ENCODE assay signal across 1 cellular context in the genomic region with DNA sequence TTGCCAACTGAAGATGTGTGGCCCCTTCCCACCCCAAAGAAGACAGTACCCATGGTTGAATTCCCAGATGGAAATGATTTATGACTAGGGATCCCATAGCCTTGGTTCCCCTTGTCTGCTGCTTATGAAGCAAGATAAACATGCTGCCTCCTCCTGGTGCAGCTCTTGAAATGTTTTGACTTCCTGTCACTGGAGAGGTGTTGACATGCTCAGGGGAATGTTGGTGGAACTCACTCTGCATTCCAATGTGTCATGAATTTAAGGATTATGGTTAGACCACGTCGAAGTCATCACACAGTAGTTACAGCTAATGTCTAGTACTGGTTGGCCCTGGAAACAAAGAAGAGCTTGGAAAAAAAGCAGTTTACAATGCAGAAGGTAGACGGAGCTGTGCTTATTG.
TF ChIP-seq lines count a peak whose summit lies in the region.

No MANE protein-coding gene starts in this region.

TF ChIP-seq in WTC11, 78 proteins besides CTCF, POLR2A, EP300 and RAD21 (continued from another document):
- TF ChIP-seq, protein P1, sequence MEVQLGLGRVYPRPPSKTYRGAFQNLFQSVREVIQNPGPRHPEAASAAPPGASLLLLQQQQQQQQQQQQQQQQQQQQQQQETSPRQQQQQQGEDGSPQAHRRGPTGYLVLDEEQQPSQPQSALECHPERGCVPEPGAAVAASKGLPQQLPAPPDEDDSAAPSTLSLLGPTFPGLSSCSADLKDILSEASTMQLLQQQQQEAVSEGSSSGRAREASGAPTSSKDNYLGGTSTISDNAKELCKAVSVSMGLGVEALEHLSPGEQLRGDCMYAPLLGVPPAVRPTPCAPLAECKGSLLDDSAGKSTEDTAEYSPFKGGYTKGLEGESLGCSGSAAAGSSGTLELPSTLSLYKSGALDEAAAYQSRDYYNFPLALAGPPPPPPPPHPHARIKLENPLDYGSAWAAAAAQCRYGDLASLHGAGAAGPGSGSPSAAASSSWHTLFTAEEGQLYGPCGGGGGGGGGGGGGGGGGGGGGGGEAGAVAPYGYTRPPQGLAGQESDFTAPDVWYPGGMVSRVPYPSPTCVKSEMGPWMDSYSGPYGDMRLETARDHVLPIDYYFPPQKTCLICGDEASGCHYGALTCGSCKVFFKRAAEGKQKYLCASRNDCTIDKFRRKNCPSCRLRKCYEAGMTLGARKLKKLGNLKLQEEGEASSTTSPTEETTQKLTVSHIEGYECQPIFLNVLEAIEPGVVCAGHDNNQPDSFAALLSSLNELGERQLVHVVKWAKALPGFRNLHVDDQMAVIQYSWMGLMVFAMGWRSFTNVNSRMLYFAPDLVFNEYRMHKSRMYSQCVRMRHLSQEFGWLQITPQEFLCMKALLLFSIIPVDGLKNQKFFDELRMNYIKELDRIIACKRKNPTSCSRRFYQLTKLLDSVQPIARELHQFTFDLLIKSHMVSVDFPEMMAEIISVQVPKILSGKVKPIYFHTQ (CRISPR knock-in tag; IDR thresholded peaks at IDR 0.05): no peak
- TF ChIP-seq TP53 (CRISPR knock-in tag; IDR thresholded peaks at IDR 0.05) (no peak), ERG (CRISPR knock-in tag; IDR thresholded peaks at IDR 0.05) (no peak), MXD4 (CRISPR knock-in tag; IDR thresholded peaks at IDR 0.05; ENCODE audit: borderline replicate concordance) (no peak), JUN (CRISPR knock-in tag; IDR thresholded peaks at IDR 0.05) (no peak), ATF2 (CRISPR knock-in tag; IDR thresholded peaks at IDR 0.05; ENCODE audit: borderline replicate concordance, low read depth) (no peak), ZBTB21 (CRISPR knock-in tag; IDR thresholded peaks at IDR 0.05; ENCODE audit: borderline replicate concordance) (no peak), ZNF138 (CRISPR knock-in tag; conservative IDR thresholded peaks at IDR 0.05) (no peak), KAT7 (CRISPR knock-in tag; IDR thresholded peaks at IDR 0.05; ENCODE audit: borderline replicate concordance) (no peak), RORB (CRISPR knock-in tag; IDR thresholded peaks at IDR 0.05) (no peak), FOXP1 (CRISPR knock-in tag; IDR thresholded peaks at IDR 0.05; ENCODE audit: borderline replicate concordance) (no peak), ZNF232 (CRISPR knock-in tag; IDR thresholded peaks at IDR 0.05) (no peak), NFATC4 (CRISPR knock-in tag; IDR thresholded peaks at IDR 0.05) (no peak), EMX1 (CRISPR knock-in tag; IDR thresholded peaks at IDR 0.05) (no peak)
- TF ChIP-seq, protein P2, sequence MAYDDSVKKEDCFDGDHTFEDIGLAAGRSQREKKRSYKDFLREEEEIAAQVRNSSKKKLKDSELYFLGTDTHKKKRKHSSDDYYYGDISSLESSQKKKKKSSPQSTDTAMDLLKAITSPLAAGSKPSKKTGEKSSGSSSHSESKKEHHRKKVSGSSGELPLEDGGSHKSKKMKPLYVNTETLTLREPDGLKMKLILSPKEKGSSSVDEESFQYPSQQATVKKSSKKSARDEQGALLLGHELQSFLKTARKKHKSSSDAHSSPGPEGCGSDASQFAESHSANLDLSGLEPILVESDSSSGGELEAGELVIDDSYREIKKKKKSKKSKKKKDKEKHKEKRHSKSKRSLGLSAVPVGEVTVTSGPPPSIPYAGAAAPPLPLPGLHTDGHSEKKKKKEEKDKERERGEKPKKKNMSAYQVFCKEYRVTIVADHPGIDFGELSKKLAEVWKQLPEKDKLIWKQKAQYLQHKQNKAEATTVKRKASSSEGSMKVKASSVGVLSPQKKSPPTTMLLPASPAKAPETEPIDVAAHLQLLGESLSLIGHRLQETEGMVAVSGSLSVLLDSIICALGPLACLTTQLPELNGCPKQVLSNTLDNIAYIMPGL (CRISPR knock-in tag; IDR thresholded peaks at IDR 0.05): no peak
- TF ChIP-seq, protein P3, sequence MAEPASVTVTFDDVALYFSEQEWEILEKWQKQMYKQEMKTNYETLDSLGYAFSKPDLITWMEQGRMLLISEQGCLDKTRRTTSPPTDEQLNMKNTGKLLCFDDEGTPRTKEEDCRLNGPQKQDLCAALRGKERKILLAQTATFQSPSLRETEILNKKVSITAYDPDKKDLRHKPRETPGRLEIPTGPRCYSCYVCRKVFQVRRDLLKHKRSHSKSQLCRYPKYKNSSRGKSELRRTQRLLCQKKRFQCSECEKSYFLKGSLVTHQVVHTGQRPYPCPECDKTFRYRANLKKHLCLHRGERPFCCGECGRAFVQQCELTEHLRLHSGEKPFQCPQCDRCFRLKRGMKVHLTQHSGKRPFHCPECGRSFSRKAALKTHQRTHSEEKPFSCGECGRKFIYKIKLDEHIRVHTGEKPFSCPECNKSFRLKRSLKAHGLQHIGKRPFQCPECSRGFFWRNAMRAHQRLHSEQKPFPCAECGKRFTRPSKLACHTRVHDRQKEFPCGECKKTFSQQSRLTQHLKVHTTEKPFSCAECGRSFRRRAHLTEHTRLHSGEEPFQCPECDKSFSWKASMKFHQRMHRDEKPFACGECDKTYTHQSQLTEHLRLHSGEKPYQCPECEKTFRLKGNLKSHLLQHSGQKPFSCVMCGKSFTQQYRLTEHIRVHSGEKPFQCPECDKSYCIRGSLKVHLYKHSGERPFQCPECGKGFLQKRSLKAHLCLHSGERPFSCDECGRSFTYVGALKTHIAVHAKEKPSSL (CRISPR knock-in tag; conservative IDR thresholded peaks at IDR 0.05): no peak
- TF ChIP-seq, protein P4, sequence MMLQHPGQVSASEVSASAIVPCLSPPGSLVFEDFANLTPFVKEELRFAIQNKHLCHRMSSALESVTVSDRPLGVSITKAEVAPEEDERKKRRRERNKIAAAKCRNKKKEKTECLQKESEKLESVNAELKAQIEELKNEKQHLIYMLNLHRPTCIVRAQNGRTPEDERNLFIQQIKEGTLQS (CRISPR knock-in tag; conservative IDR thresholded peaks at IDR 0.05): no peak
- TF ChIP-seq, protein P5, sequence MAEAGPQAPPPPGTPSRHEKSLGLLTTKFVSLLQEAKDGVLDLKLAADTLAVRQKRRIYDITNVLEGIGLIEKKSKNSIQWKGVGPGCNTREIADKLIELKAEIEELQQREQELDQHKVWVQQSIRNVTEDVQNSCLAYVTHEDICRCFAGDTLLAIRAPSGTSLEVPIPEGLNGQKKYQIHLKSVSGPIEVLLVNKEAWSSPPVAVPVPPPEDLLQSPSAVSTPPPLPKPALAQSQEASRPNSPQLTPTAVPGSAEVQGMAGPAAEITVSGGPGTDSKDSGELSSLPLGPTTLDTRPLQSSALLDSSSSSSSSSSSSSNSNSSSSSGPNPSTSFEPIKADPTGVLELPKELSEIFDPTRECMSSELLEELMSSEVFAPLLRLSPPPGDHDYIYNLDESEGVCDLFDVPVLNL (CRISPR knock-in tag; IDR thresholded peaks at IDR 0.05; ENCODE audit: borderline replicate concordance, low read depth): no peak
- TF ChIP-seq, protein P6, sequence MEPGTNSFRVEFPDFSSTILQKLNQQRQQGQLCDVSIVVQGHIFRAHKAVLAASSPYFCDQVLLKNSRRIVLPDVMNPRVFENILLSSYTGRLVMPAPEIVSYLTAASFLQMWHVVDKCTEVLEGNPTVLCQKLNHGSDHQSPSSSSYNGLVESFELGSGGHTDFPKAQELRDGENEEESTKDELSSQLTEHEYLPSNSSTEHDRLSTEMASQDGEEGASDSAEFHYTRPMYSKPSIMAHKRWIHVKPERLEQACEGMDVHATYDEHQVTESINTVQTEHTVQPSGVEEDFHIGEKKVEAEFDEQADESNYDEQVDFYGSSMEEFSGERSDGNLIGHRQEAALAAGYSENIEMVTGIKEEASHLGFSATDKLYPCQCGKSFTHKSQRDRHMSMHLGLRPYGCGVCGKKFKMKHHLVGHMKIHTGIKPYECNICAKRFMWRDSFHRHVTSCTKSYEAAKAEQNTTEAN (CRISPR knock-in tag; IDR thresholded peaks at IDR 0.05): no peak
